ENCODE assay signal across 12 cellular contexts in the genomic region with DNA sequence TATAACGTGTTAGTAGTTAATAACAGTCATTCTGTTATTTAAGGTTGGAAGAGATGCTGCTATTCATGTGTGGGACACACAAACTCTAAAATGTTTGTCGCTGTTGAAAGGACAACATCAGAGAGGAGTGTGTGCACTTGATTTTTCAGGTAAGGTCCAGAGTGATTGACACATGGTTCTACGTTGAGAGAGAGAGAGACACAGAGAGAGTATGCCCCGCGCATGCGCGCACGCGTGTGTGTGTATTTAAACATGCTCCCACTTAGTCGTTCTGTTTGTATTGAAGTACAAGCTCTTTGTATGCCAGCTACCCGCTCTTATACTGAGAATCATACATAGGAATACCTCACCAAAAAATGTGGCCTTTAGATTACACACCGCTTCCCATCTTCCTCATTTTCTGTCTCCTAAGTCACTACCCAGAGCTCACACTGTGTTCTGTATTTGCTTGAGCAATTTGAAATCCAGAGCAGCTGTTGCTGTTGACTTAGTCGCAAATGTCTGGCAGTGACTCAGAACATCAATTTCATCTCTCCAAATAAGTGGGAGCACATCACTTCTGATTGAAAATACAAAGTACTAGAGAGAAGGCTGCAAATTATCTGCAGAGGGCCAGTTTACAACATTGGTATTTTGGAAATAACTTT.
A peak's percentile ranks its signal among the peaks of the same experiment; 100 is the strongest.
DNase-seq lines count a peak whose midpoint lies in the region; TF ChIP-seq lines count a peak whose summit lies in the region.
"Had no signal": no experiment of that assay in that cellular context is flagged by ENCODE, and none has a peak within 500 bp of the region (broad histone marks: within the 10 kb centered on the region; RNA-seq: fewer than 3 reads in every experiment).

No MANE protein-coding gene starts in this region.

- DNase-seq in DMS53 (lab: John Stamatoyannopoulos, UW) (peak; percentile 97), NCI-H146 treated with DMSO at 0.1 percent for 48 hours (lab: John Stamatoyannopoulos, UW; ENCODE audit: unreplicated experiment) (peak; percentile 93), SHP77 (lab: John Stamatoyannopoulos, UW) (peak; percentile 99), left kidney (ENCODE audit: low read depth, low spot score) (peak; percentile 9), lower leg skin (ENCODE audit: low spot score in 2 of 2) (no peak), erythroblast (lab: John Stamatoyannopoulos, UW) (no peak)
- DNase-seq in stimulated activated CD4-positive, alpha-beta T cell treated with anti-CD3 and anti-CD28 coated beads, Interleukin-2, amount 100 ng/mL, for 24 hours: no peak
- no peak for DNase-seq in activated effector memory CD4-positive, alpha-beta T cell treated with anti-CD3 and anti-CD28 coated beads, Interleukin-2, amount 50 U/mL, for 16 hours
- DNase-seq: activated naive CD4-positive, alpha-beta T cell treated with anti-CD3 and anti-CD28 coated beads for 36 hours; Caco-2; hippocampal formation; right lobe of liver had no signal

- H3K4me3 ChIP-seq in lower leg skin (ENCODE audit: low read depth, poor library complexity, severe bottlenecking): no peak overlapping the region
- H3K4me3 ChIP-seq: right lobe of liver had no signal

- WGBS in lower leg skin, 2 donors: 84 to 92% methylated on average over 13 of the region's 13 CpGs

- TF ChIP-seq CTCF in lower leg skin (IDR thresholded peaks at IDR 0.05): no peak

- intact Hi-C loops in lower leg skin (cut with DNase I; ENCODE audit: low total_unique reads): no loop called here

- no peak for TF ChIP-seq POLR2A in lower leg skin (IDR thresholded peaks at IDR 0.05)
- no peak for TF ChIP-seq POLR2A in erythroblast (IDR thresholded peaks at IDR 0.05; ENCODE audit: low read length)

Comparison
In these comparisons a context has a peak if more than half of its experiments do, and no peak if none do; other contexts are left out.
1. DNase-seq: peak in DMS53 (single experiment), NCI-H146 treated with DMSO at 0.1 percent for 48 hours (single experiment), SHP77 (2 of 2) and left kidney (single experiment); none in lower leg skin (0 of 2), erythroblast (0 of 2), stimulated activated CD4-positive, alpha-beta T cell treated with anti-CD3 and anti-CD28 coated beads, Interleukin-2, amount 100 ng/mL, for 24 hours (0 of 2) and activated effector memory CD4-positive, alpha-beta T cell treated with anti-CD3 and anti-CD28 coated beads, Interleukin-2, amount 50 U/mL, for 16 hours (single experiment).